In the genomic region with DNA sequence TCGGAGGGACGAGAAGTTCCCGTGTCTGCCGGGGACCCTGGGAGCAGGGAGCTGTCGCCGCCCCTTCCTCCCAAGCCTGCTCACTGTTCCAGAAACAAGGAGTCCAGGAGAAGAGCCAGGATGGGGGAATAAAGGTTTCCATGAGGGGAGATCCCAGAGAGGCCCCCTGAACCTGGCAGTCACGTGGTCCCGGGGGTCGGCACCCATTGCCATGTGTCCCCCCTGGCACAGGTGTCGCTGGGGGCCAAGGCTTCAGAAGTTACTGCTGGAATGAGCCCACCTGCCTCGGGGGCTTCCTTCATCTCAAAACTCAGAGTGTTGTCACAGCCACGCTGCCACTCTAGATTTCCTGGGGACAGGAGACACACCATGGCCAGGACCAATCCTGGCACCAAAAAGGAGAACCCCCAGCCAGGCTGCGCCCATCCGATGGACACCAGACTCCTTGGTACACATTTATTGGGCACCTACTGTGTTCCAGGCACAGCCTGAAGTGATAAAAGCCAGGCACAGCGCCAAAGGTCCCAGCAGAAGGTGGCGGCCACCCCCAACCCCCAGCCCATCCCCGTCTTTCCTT, we compare ENCODE assay signal across 33 cellular contexts. TPM values are rescaled to one million over a fixed set of nuclear protein-coding genes. Genes with fewer than 3 reads are reported as not detected.
"Had no signal": no experiment of that assay in that cellular context is flagged by ENCODE, and none has a peak within 500 bp of the region (broad histone marks: within the 10 kb centered on the region; RNA-seq: fewer than 3 reads in every experiment).

No MANE protein-coding gene starts in this region.

- H3K9me3 ChIP-seq: neutrophil, ovary, psoas muscle, spleen, suprapubic skin, testis, tibial artery, transverse colon, upper lobe of right lung, uterus had no signal

- H3K27ac Mint-ChIP-seq: naive thymus-derived CD4-positive, alpha-beta T cell; natural killer cell; progenitor cell of endocrine pancreas; stimulated activated memory B cell treated with anti-CD40 and anti-IgM and Interleukin-4, amounts not matched to agents 10 μg/mL and 1 μg/mL and 100 μg/mL, for 72 hours; stimulated activated naive CD8-positive, alpha-beta T cell treated with anti-CD3 and anti-CD28 coated beads, Interleukin-15, amount 100 ng/mL, for 72 hours; type B pancreatic cell had no signal

- H3K4me1 ChIP-seq: parathyroid adenoma, psoas muscle, spleen, suprapubic skin, testis, tibial artery, transverse colon, upper lobe of right lung, uterus had no signal

- H3K4me3 Mint-ChIP-seq: naive thymus-derived CD4-positive, alpha-beta T cell; natural killer cell; nephron; stimulated activated memory B cell treated with anti-CD40 and anti-IgM and Interleukin-4, amounts not matched to agents 10 μg/mL and 1 μg/mL and 100 μg/mL, for 72 hours; stimulated activated naive CD8-positive, alpha-beta T cell treated with anti-CD3 and anti-CD28 coated beads, Interleukin-15, amount 100 ng/mL, for 72 hours; type B pancreatic cell had no signal

- H3K36me3 Mint-ChIP-seq: naive thymus-derived CD4-positive, alpha-beta T cell; natural killer cell; neural progenitor cell; stimulated activated memory B cell treated with anti-CD40 and anti-IgM and Interleukin-4, amounts not matched to agents 10 μg/mL and 1 μg/mL and 100 μg/mL, for 72 hours; type B pancreatic cell had no signal

- H3K27me3 ChIP-seq: neural progenitor cell, neutrophil, ovary, testis, uterus had no signal

- H3K9me3 Mint-ChIP-seq: natural killer cell; nephron; neural progenitor cell; stimulated activated memory B cell treated with anti-CD40 and anti-IgM and Interleukin-4, amounts not matched to agents 10 μg/mL and 1 μg/mL and 100 μg/mL, for 72 hours; stimulated activated naive CD8-positive, alpha-beta T cell treated with anti-CD3 and anti-CD28 coated beads, Interleukin-15, amount 100 ng/mL, for 72 hours; type B pancreatic cell had no signal

- DNase-seq: naive thymus-derived CD4-positive, alpha-beta T cell; natural killer cell; nucleus accumbens; ovary; psoas muscle; spleen; stimulated activated CD4-positive, alpha-beta T cell treated with anti-CD3 and anti-CD28 coated beads, Interleukin-12 subunit alpha, Interleukin-12 subunit beta, amount 100 ng/mL, for 4 hours; stimulated activated CD4-positive, alpha-beta T cell treated with anti-CD3 and anti-CD28 coated beads, Interleukin-1b, Interleukin-23, amount 100 ng/mL, for 48 hours; stimulated activated CD4-positive, alpha-beta T cell treated with anti-CD3 and anti-CD28 coated beads, Interleukin-4, amount 100 ng/mL, for 1 hour; stimulated activated CD4-positive, alpha-beta T cell treated with anti-CD3 and anti-CD28 coated beads, Interleukin-4, amount 100 ng/mL, for 4 hours; stimulated activated CD8-positive, alpha-beta memory T cell treated with anti-CD3 and anti-CD28 coated beads, Interleukin-4, amount 100 ng/mL, for 48 hours; stimulated activated naive CD4-positive, alpha-beta T cell; stimulated activated naive CD8-positive, alpha-beta T cell treated with anti-CD3 and anti-CD28 coated beads, Interleukin-15, amount 100 ng/mL, for 72 hours; stimulated activated naive CD8-positive, alpha-beta T cell treated with anti-CD3 and anti-CD28 coated beads, Interleukin-15, Interleukin-2, amounts not matched to agents 100 U/mL and 50 U/mL, for 24 hours; testis; tibial artery; transverse colon; upper lobe of right lung; uterus had no signal

- H3K4me2 ChIP-seq: neural progenitor cell, smooth muscle cell had no signal

- H3K9ac ChIP-seq: neural progenitor cell, parathyroid adenoma had no signal

- H3K4me1 Mint-ChIP-seq: naive thymus-derived CD4-positive, alpha-beta T cell; natural killer cell; stimulated activated memory B cell treated with anti-CD40 and anti-IgM and Interleukin-4, amounts not matched to agents 10 μg/mL and 1 μg/mL and 100 μg/mL, for 72 hours; stimulated activated naive CD8-positive, alpha-beta T cell treated with anti-CD3 and anti-CD28 coated beads, Interleukin-15, amount 100 ng/mL, for 72 hours had no signal

- H3K27ac ChIP-seq: neural progenitor cell, neutrophil, ovary, parathyroid adenoma, psoas muscle, skin epidermis, spleen, suprapubic skin, testis, tibial artery, transverse colon, upper lobe of right lung, uterus had no signal

- H3K4me3 ChIP-seq: neural progenitor cell, ovary, psoas muscle, skin epidermis, smooth muscle cell, spleen, suprapubic skin, testis, tibial artery, transverse colon, upper lobe of right lung, uterus had no signal

- H3K79me2 ChIP-seq: parathyroid adenoma had no signal

- H3K36me3 ChIP-seq: neural progenitor cell, neutrophil, ovary, spleen, suprapubic skin, tibial artery, transverse colon, upper lobe of right lung, uterus had no signal

- H2AFZ ChIP-seq: neural progenitor cell, parathyroid adenoma had no signal

- ATAC-seq: naive thymus-derived CD4-positive, alpha-beta T cell; psoas muscle; right cardiac atrium; sciatic nerve; stimulated activated memory B cell treated with anti-CD40 and anti-IgM and Interleukin-4, amounts not matched to agents 10 μg/mL and 1 μg/mL and 100 μg/mL, for 72 hours; stimulated activated naive CD8-positive, alpha-beta T cell treated with anti-CD3 and anti-CD28 coated beads, Interleukin-15, amount 100 ng/mL, for 72 hours; stimulated activated naive CD8-positive, alpha-beta T cell treated with anti-CD3 and anti-CD28 coated beads, Interleukin-15, Interleukin-2, amounts not matched to agents 100 U/mL and 50 U/mL, for 24 hours; upper lobe of right lung had no signal

RNA-seq across cellular contexts. Expression of gene RBFOX3, which starts 19.7 kb away (rescaled TPM):
- total RNA-seq: omental fat pad, psoas muscle, renal cortical epithelial cell, right cardiac atrium, sciatic nerve, smooth muscle cell, suprapubic skin, upper lobe of right lung had no signal
